Comparison of ENCODE assay signal across 8 cellular contexts in genomic region chrX:154396948-154397887, GRCh38. TPM values are rescaled to one million over a fixed set of nuclear protein-coding genes. Genes with fewer than 3 reads are reported as not detected.
DNase-seq lines count a peak whose midpoint lies in the region; ATAC-seq and TF ChIP-seq lines count a peak whose summit lies in the region.

No MANE protein-coding gene starts in this region.

- H3K9me3 ChIP-seq in prostate gland, result no peaks in the 10 kb centered on the region

- H3K4me1 Mint-ChIP-seq in activated naive CD8-positive, alpha-beta T cell treated with anti-CD3 and anti-CD28 coated beads, Interleukin-2, amount 50 U/mL, for 24 hours, result peaks cover 22% of the 10 kb centered on the region

- TF ChIP-seq POLR2A in prostate gland (IDR thresholded peaks at IDR 0.05), result no peak

- H3K4me1 ChIP-seq in prostate gland (replicated peaks), result no peaks in the 10 kb centered on the region

- peak overlapping the region; percentile 89 for H3K4me3 Mint-ChIP-seq in activated naive CD8-positive, alpha-beta T cell treated with anti-CD3 and anti-CD28 coated beads, Interleukin-2, amount 50 U/mL, for 24 hours

- H3K4me3 ChIP-seq in HL-60 (replicated peaks; ENCODE audit: insufficient read depth, low read length), result peak overlapping the region; percentile 57
- H3K4me3 ChIP-seq in prostate gland, result peak overlapping the region; percentile 56 to 62

- TF ChIP-seq CTCF in HL-60 (IDR thresholded peaks at IDR 0.05; ENCODE audit: insufficient read depth, low read length) (no peak), prostate gland (IDR thresholded peaks at IDR 0.05) (no peak)

- DNase-seq in DMS53 treated with DMSO at 0.1 percent for 48 hours (lab: John Stamatoyannopoulos, UW; ENCODE audit: unreplicated experiment) (peak; percentile 46), HL-60 (ENCODE audit: low read depth in 1 of 2, low spot score in 1 of 2) (peak; percentile 51 to 61), RPMI7951 (ENCODE audit: low read depth) (peak; percentile 64), left ventricle myocardium superior (peak; percentile 87), prostate gland (ENCODE audit: low spot score) (no peak)
- peak; percentile 72 for DNase-seq in activated naive CD8-positive, alpha-beta T cell treated with anti-CD3 and anti-CD28 coated beads, Interleukin-2, amount 50 U/mL, for 24 hours

- H3K36me3 Mint-ChIP-seq in activated naive CD8-positive, alpha-beta T cell treated with anti-CD3 and anti-CD28 coated beads, Interleukin-2, amount 50 U/mL, for 24 hours (ENCODE audit: low read depth), result peaks cover 34% of the 10 kb centered on the region

- no peaks in the 10 kb centered on the region for H3K36me3 ChIP-seq in prostate gland

- 2% methylated on average over 34 of the region's 56 CpGs for WGBS in prostate gland

- H3K27me3 ChIP-seq in HL-60 (ENCODE audit: insufficient read depth, poor library complexity, severe bottlenecking) (no peaks in the 10 kb centered on the region), prostate gland (replicated peaks; ENCODE audit: insufficient read depth) (no peaks in the 10 kb centered on the region)

- ATAC-seq in GM21360 (IDR thresholded peaks at IDR 0.05; ENCODE audit: unreplicated experiment) (peak; percentile 37), left ventricle myocardium superior (peak; percentile 84), GM18519 (IDR thresholded peaks at IDR 0.05; ENCODE audit: low FRiP score, unreplicated experiment) (no peak)
- peak; percentile 69 for ATAC-seq in activated naive CD8-positive, alpha-beta T cell treated with anti-CD3 and anti-CD28 coated beads, Interleukin-2, amount 50 U/mL, for 24 hours

- H3K27ac Mint-ChIP-seq in activated naive CD8-positive, alpha-beta T cell treated with anti-CD3 and anti-CD28 coated beads, Interleukin-2, amount 50 U/mL, for 24 hours, result peak overlapping the region; percentile 96

- intact Hi-C loops in left ventricle myocardium superior (cut with micrococcal nuclease) (no loop called here), prostate gland (cut with DNase I) (loop anchor here (5.0 kb wide), 1 partner anchor 135 kb away; no protein-coding TSS in a partner anchor)

- H3K27ac ChIP-seq in HL-60 (replicated peaks), result peak overlapping the region; percentile 95
- H3K27ac ChIP-seq in prostate gland, result peak overlapping the region; percentile 95 to 96

- H3K9me3 Mint-ChIP-seq in activated naive CD8-positive, alpha-beta T cell treated with anti-CD3 and anti-CD28 coated beads, Interleukin-2, amount 50 U/mL, for 24 hours, result no peaks in the 10 kb centered on the region

- H3K27me3 Mint-ChIP-seq in activated naive CD8-positive, alpha-beta T cell treated with anti-CD3 and anti-CD28 coated beads, Interleukin-2, amount 50 U/mL, for 24 hours, result peaks cover 4% of the 10 kb centered on the region

RNA-seq across cellular contexts. Expression of gene RPL10, which starts 1.0 kb away (rescaled TPM):
- 2,378 and 3,972 TPM in 2 replicates for total RNA-seq in RPMI7951 (2014; rRNA removed; shearing (Covaris generic))
- 1,898 TPM for total RNA-seq in left ventricle myocardium superior
- total RNA-seq in prostate gland, result 1,000 to 10,000 TPM; 3,702 to 5,500 TPM

RNA-seq across cellular contexts. Expression of gene DNASE1L1, which starts 11.8 kb away (rescaled TPM):
- total RNA-seq in RPMI7951 (2014; rRNA removed; shearing (Covaris generic)), result 12.6 and 14.3 TPM in 2 replicates
- total RNA-seq in left ventricle myocardium superior (58.7 TPM), prostate gland (10 to 100 TPM; 36.8 to 70.7 TPM)

RNA-seq across cellular contexts. Expression of gene TAFAZZIN, which starts 14.1 kb away (rescaled TPM):
- 9.6 and 9.8 TPM in 2 replicates for total RNA-seq in RPMI7951 (2014; rRNA removed; shearing (Covaris generic))
- 38.0 TPM for total RNA-seq in left ventricle myocardium superior
- 10 to 100 TPM; 25.7 to 56.5 TPM for total RNA-seq in prostate gland

RNA-seq across cellular contexts. Expression of gene EMD, which starts 18.1 kb away (rescaled TPM):
- 27.6 and 29.8 TPM in 2 replicates for total RNA-seq in RPMI7951 (2014; rRNA removed; shearing (Covaris generic))
- 51.3 TPM for total RNA-seq in left ventricle myocardium superior
- total RNA-seq in prostate gland, result 10 to 100 TPM; 61.4 to 66.1 TPM

RNA-seq across cellular contexts. Expression of gene FLNA, which starts 22.8 kb away (rescaled TPM):
- total RNA-seq in RPMI7951 (2014; rRNA removed; shearing (Covaris generic)), result 375 and 579 TPM in 2 replicates
- total RNA-seq in left ventricle myocardium superior, result 228 TPM
- total RNA-seq in prostate gland, result 1,000 to 10,000 TPM; 1,711 to 2,337 TPM
